15 cellular contexts compared by ENCODE assay signal in genomic region chr17:51500454-51500853, GRCh38.
DNase-seq lines count a peak whose midpoint lies in the region; ATAC-seq lines count a peak whose summit lies in the region.
"Had no signal": no experiment of that assay in that cellular context is flagged by ENCODE, and none has a peak within 500 bp of the region (broad histone marks: within the 10 kb centered on the region; RNA-seq: fewer than 3 reads in every experiment).

No MANE protein-coding gene starts in this region.

- ATAC-seq in GM21381 (IDR thresholded peaks at IDR 0.05; ENCODE audit: unreplicated experiment) (no peak), Right ventricle myocardium superior (ENCODE audit: poor library complexity) (no peak)

- DNase-seq in NCI-H2227 (lab: John Stamatoyannopoulos, UW; ENCODE audit: unreplicated experiment): peak; percentile 23
- DNase-seq in NCI-H2227 treated with DMSO at 0.1 percent for 48 hours (lab: John Stamatoyannopoulos, UW): no peak
- peak; percentile 86 for DNase-seq in NCI-H446 treated with DMSO at 0.1 percent for 48 hours (lab: John Stamatoyannopoulos, UW)
- DNase-seq in cerebellar cortex (ENCODE audit: low spot score): peak; percentile 75
- no peak for DNase-seq in Right ventricle myocardium superior
- no peak for DNase-seq in NCI-H748 (lab: John Stamatoyannopoulos, UW; ENCODE audit: unreplicated experiment)
- DNase-seq: 8988T; CD4-positive, CD25-positive, alpha-beta regulatory T cell; CD8-positive, alpha-beta memory T cell; COR-L47; DMS153; DMS79; GF-D8; GM23248 had no signal

- intact Hi-C loops in Right ventricle myocardium superior (cut with DNase I): no loop called here

Comparison
In these comparisons a context has a peak if more than half of its experiments do, and no peak if none do; other contexts are left out.
1. DNase-seq: peak in NCI-H2227 (single experiment), NCI-H446 treated with DMSO at 0.1 percent for 48 hours (single experiment) and cerebellar cortex (single experiment); none in NCI-H2227 treated with DMSO at 0.1 percent for 48 hours (single experiment), Right ventricle myocardium superior (single experiment) and NCI-H748 (single experiment).